In genomic region chr16:876523-877241, GRCh38 we compare ENCODE assay signal across 21 cellular contexts.
"Had no signal": no experiment of that assay in that cellular context is flagged by ENCODE, and none has a peak within 500 bp of the region (broad histone marks: within the 10 kb centered on the region; RNA-seq: fewer than 3 reads in every experiment).

No MANE protein-coding gene starts in this region.

- H3K4me2 ChIP-seq: hepatocyte had no signal

- ATAC-seq: natural killer cell treated with Interleukin-12 subunit alpha and Interleukin-12 subunit beta and Interleukin-15 and Interleukin-18, amount 100 ng/mL, for 72 hours; psoas muscle had no signal

- H3K9me3 ChIP-seq: pancreas, psoas muscle, stomach, suprapubic skin, transverse colon had no signal

- H3K27me3 Mint-ChIP-seq: activated CD4-positive, alpha-beta T cell treated with anti-CD3 and anti-CD28 coated beads, Interleukin-2, amount 10 ng/mL, durations not matched to agents 7 days and 5 days; memory B cell; natural killer cell treated with Interleukin-12 subunit alpha and Interleukin-12 subunit beta and Interleukin-15 and Interleukin-18, amount 100 ng/mL, for 72 hours had no signal

- H3K36me3 Mint-ChIP-seq: activated naive CD4-positive, alpha-beta T cell treated with anti-CD3 and anti-CD28 coated beads, Interleukin-2, amount 50 U/mL, for 72 hours; natural killer cell treated with Interleukin-12 subunit alpha and Interleukin-12 subunit beta and Interleukin-15 and Interleukin-18, amount 100 ng/mL, for 72 hours had no signal

- H3K27ac Mint-ChIP-seq: activated CD4-positive, alpha-beta T cell treated with anti-CD3 and anti-CD28 coated beads, Interleukin-2, amount 10 ng/mL, durations not matched to agents 7 days and 5 days; immature natural killer cell; natural killer cell treated with Interleukin-12 subunit alpha and Interleukin-12 subunit beta and Interleukin-15 and Interleukin-18, amount 100 ng/mL, for 72 hours had no signal

- H3K4me3 Mint-ChIP-seq: activated CD4-positive, alpha-beta T cell treated with anti-CD3 and anti-CD28 coated beads, Interleukin-2, amount 10 ng/mL, durations not matched to agents 7 days and 5 days; brain; immature natural killer cell; natural killer cell treated with Interleukin-12 subunit alpha and Interleukin-12 subunit beta and Interleukin-15 and Interleukin-18, amount 100 ng/mL, for 72 hours had no signal

- DNase-seq: activated CD4-positive, alpha-beta T cell treated with anti-CD3 and anti-CD28 coated beads, Interleukin-2, amount 10 ng/mL, durations not matched to agents 7 days and 5 days; activated CD4-positive, CD25-positive, alpha-beta regulatory T cell treated with anti-CD3 and anti-CD28 coated beads, Interleukin-2, amount 50 U/mL, for 72 hours; activated T-cell treated with anti-CD3 and anti-CD28 coated beads, Interleukin-2, amount 50 U/mL, for 1 hour; dermis blood vessel endothelial cell; effector CD8-positive, alpha-beta T cell; erythroblast; foreskin fibroblast; immature natural killer cell; kidney glomerular epithelial cell; stimulated activated CD4-positive, alpha-beta T cell treated with anti-CD3 and anti-CD28 coated beads, Interleukin-1b, Interleukin-23, amount 100 ng/mL, for 48 hours; stomach; transverse colon had no signal

- H3K4me1 Mint-ChIP-seq: activated CD4-positive, alpha-beta T cell treated with anti-CD3 and anti-CD28 coated beads, Interleukin-2, amount 10 ng/mL, durations not matched to agents 7 days and 5 days; brain; immature natural killer cell had no signal

- H2AFZ ChIP-seq: hepatocyte had no signal

- H3K9me3 Mint-ChIP-seq: activated CD4-positive, alpha-beta T cell treated with anti-CD3 and anti-CD28 coated beads, Interleukin-2, amount 10 ng/mL, durations not matched to agents 7 days and 5 days; activated naive CD4-positive, alpha-beta T cell treated with anti-CD3 and anti-CD28 coated beads, Interleukin-2, amount 50 U/mL, for 72 hours; brain; immature natural killer cell; memory B cell; natural killer cell treated with Interleukin-12 subunit alpha and Interleukin-12 subunit beta and Interleukin-15 and Interleukin-18, amount 100 ng/mL, for 72 hours had no signal

- H3K4me3 ChIP-seq: hepatocyte, pancreas, psoas muscle, skin epidermis, stomach, suprapubic skin, transverse colon had no signal

- H3K4me1 ChIP-seq: pancreas, psoas muscle, stomach, suprapubic skin, transverse colon had no signal

- H3K36me3 ChIP-seq: pancreas, transverse colon had no signal

- H3K27ac ChIP-seq: hepatocyte, pancreas, psoas muscle, skin epidermis, stomach, suprapubic skin, transverse colon had no signal

- H3K27me3 ChIP-seq: hepatocyte, pancreas, stomach, suprapubic skin, transverse colon had no signal
